ENCODE assay signal across 16 cellular contexts in genomic region chr5:57216714-57217113, GRCh38. TPM values are rescaled to one million over a fixed set of nuclear protein-coding genes. Genes with fewer than 3 reads are reported as not detected.
A peak's percentile ranks its signal among the peaks of the same experiment; 100 is the strongest.
DNase-seq lines count a peak whose midpoint lies in the region; ATAC-seq and TF ChIP-seq lines count a peak whose summit lies in the region.
"Had no signal": no experiment of that assay in that cellular context is flagged by ENCODE, and none has a peak within 500 bp of the region (broad histone marks: within the 10 kb centered on the region; RNA-seq: fewer than 3 reads in every experiment).

No MANE protein-coding gene starts in this region.

- H3K9me3 ChIP-seq in skeletal muscle satellite cell (replicated peaks; ENCODE audit: low read length): no peaks in the 10 kb centered on the region
- H3K9me3 ChIP-seq: neutrophil, SJCRH30 had no signal

- H3K9me3 Mint-ChIP-seq in activated CD8-positive, alpha-beta T cell treated with anti-CD3 and anti-CD28 coated beads for 36 hours: no peaks in the 10 kb centered on the region
- no peaks in the 10 kb centered on the region for H3K9me3 Mint-ChIP-seq in activated CD8-positive, alpha-beta T cell treated with anti-CD3 and anti-CD28 coated beads, Interleukin-2, amount 10 ng/mL, durations not matched to agents 7 days and 5 days (ENCODE audit: insufficient read depth)
- H3K9me3 Mint-ChIP-seq in endothelial cell (ENCODE audit: unreplicated experiment): no peaks in the 10 kb centered on the region
- H3K9me3 Mint-ChIP-seq in activated CD8-positive, alpha-beta memory T cell treated with anti-CD3 and anti-CD28 coated beads, Interleukin-2, amount 10 ng/mL, durations not matched to agents 7 days and 5 days (ENCODE audit: low read depth): no peaks in the 10 kb centered on the region
- H3K9me3 Mint-ChIP-seq: activated CD4-positive, alpha-beta memory T cell treated with anti-CD3 and anti-CD28 coated beads, Interleukin-2, amount 10 ng/mL, durations not matched to agents 7 days and 5 days; CD8-positive, alpha-beta memory T cell; GM23338 had no signal

- CTCF ChIA-PET in activated CD8-positive, alpha-beta T cell treated with anti-CD3 and anti-CD28 coated beads for 36 hours (lab: Charles Lee): interaction anchor here (0.6 to 1.5 kb wide), 2 partner anchors 78 to 316 kb away, joined by 3 to 4 read pairs; no protein-coding TSS in a partner anchor
- CTCF ChIA-PET in activated CD8-positive, alpha-beta T cell treated with anti-CD3 and anti-CD28 coated beads, Interleukin-2, amount 10 ng/mL, durations not matched to agents 7 days and 5 days (lab: Charles Lee): no interaction called here
- CTCF ChIA-PET in activated CD8-positive, alpha-beta memory T cell treated with anti-CD3 and anti-CD28 coated beads, Interleukin-2, amount 10 ng/mL, durations not matched to agents 7 days and 5 days (lab: Charles Lee): no interaction called here

- H3K4me1 Mint-ChIP-seq in activated CD8-positive, alpha-beta T cell treated with anti-CD3 and anti-CD28 coated beads for 36 hours (ENCODE audit: low read depth): peaks cover 58% of the 10 kb centered on the region
- peaks cover 31% of the 10 kb centered on the region for H3K4me1 Mint-ChIP-seq in activated CD8-positive, alpha-beta T cell treated with anti-CD3 and anti-CD28 coated beads, Interleukin-2, amount 10 ng/mL, durations not matched to agents 7 days and 5 days (ENCODE audit: low read depth)
- H3K4me1 Mint-ChIP-seq in endothelial cell (ENCODE audit: unreplicated experiment): peaks cover 10% of the 10 kb centered on the region
- H3K4me1 Mint-ChIP-seq in activated CD8-positive, alpha-beta memory T cell treated with anti-CD3 and anti-CD28 coated beads, Interleukin-2, amount 10 ng/mL, durations not matched to agents 7 days and 5 days: peaks cover 33% of the 10 kb centered on the region

- H3K4me2 ChIP-seq in skeletal muscle satellite cell (ENCODE audit: low read length): peak overlapping the region; percentile 59
- H3K4me2 ChIP-seq: GM23338 had no signal

- intact Hi-C loops in activated CD8-positive, alpha-beta T cell treated with anti-CD3 and anti-CD28 coated beads for 36 hours (cut with micrococcal nuclease): no loop called here

- H3K36me3 ChIP-seq in skeletal muscle satellite cell (ENCODE audit: insufficient read depth, low read length): peaks cover 12% of the 10 kb centered on the region

- no peak overlapping the region for H3K4me3 Mint-ChIP-seq in activated CD8-positive, alpha-beta T cell treated with anti-CD3 and anti-CD28 coated beads for 36 hours
- H3K4me3 Mint-ChIP-seq in activated CD8-positive, alpha-beta T cell treated with anti-CD3 and anti-CD28 coated beads, Interleukin-2, amount 10 ng/mL, durations not matched to agents 7 days and 5 days: no peak overlapping the region
- H3K4me3 Mint-ChIP-seq in endothelial cell (ENCODE audit: unreplicated experiment): no peak overlapping the region
- no peak overlapping the region for H3K4me3 Mint-ChIP-seq in activated CD8-positive, alpha-beta memory T cell treated with anti-CD3 and anti-CD28 coated beads, Interleukin-2, amount 10 ng/mL, durations not matched to agents 7 days and 5 days
- H3K4me3 Mint-ChIP-seq: activated CD4-positive, alpha-beta memory T cell treated with anti-CD3 and anti-CD28 coated beads, Interleukin-2, amount 10 ng/mL, durations not matched to agents 7 days and 5 days; CD8-positive, alpha-beta memory T cell; GM23338 had no signal

- no peak overlapping the region for H3K4me3 ChIP-seq in skeletal muscle satellite cell (ENCODE audit: low read length)
- H3K4me3 ChIP-seq: GM23338, SJCRH30 had no signal

- H3K27me3 ChIP-seq in skeletal muscle satellite cell (ENCODE audit: control insufficient read depth, insufficient read depth, low read length): no peaks in the 10 kb centered on the region
- H3K27me3 ChIP-seq: neutrophil, SJCRH30 had no signal

- ATAC-seq in activated CD8-positive, alpha-beta T cell treated with anti-CD3 and anti-CD28 coated beads for 36 hours: no peak
- ATAC-seq in activated CD8-positive, alpha-beta T cell treated with anti-CD3 and anti-CD28 coated beads, Interleukin-2, amount 10 ng/mL, durations not matched to agents 7 days and 5 days: no peak
- ATAC-seq in activated CD8-positive, alpha-beta memory T cell treated with anti-CD3 and anti-CD28 coated beads, Interleukin-2, amount 10 ng/mL, durations not matched to agents 7 days and 5 days: no peak
- ATAC-seq: GM23338 had no signal

- no peak for TF ChIP-seq CTCF in activated CD8-positive, alpha-beta T cell treated with anti-CD3 and anti-CD28 coated beads for 36 hours (IDR thresholded peaks at IDR 0.05)
- TF ChIP-seq CTCF in endothelial cell (IDR thresholded peaks at IDR 0.05; ENCODE audit: unreplicated experiment): no peak

- DNase-seq in activated CD8-positive, alpha-beta T cell treated with anti-CD3 and anti-CD28 coated beads for 36 hours: no peak
- DNase-seq in activated CD8-positive, alpha-beta T cell treated with anti-CD3 and anti-CD28 coated beads, Interleukin-2, amount 10 ng/mL, durations not matched to agents 7 days and 5 days: no peak
- DNase-seq in amniotic stem cell (lab: John Stamatoyannopoulos, UW) (peak; percentile 52), fibroblast of the conjunctiva (ENCODE audit: low read depth) (peak; percentile 14), endothelial cell (ENCODE audit: low spot score) (no peak), NCI-H128 (lab: John Stamatoyannopoulos, UW; ENCODE audit: unreplicated experiment) (no peak)
- DNase-seq in activated CD8-positive, alpha-beta memory T cell treated with anti-CD3 and anti-CD28 coated beads, Interleukin-2, amount 10 ng/mL, durations not matched to agents 7 days and 5 days: no peak
- DNase-seq: activated CD4-positive, alpha-beta memory T cell treated with anti-CD3 and anti-CD28 coated beads, Interleukin-2, amount 10 ng/mL, durations not matched to agents 7 days and 5 days; activated gamma-delta T cell; CD8-positive, alpha-beta memory T cell; NCI-H2029; NK-92 treated with Interleukin-12 subunit alpha and Interleukin-12 subunit beta, amount 100 ng/mL, for 24 hours; SJCRH30 had no signal

- peak overlapping the region; percentile 80 for H3K27ac Mint-ChIP-seq in activated CD8-positive, alpha-beta T cell treated with anti-CD3 and anti-CD28 coated beads for 36 hours
- no peak overlapping the region for H3K27ac Mint-ChIP-seq in activated CD8-positive, alpha-beta T cell treated with anti-CD3 and anti-CD28 coated beads, Interleukin-2, amount 10 ng/mL, durations not matched to agents 7 days and 5 days
- H3K27ac Mint-ChIP-seq in endothelial cell (ENCODE audit: unreplicated experiment): no peak overlapping the region
- no peak overlapping the region for H3K27ac Mint-ChIP-seq in activated CD8-positive, alpha-beta memory T cell treated with anti-CD3 and anti-CD28 coated beads, Interleukin-2, amount 10 ng/mL, durations not matched to agents 7 days and 5 days
- H3K27ac Mint-ChIP-seq: activated CD4-positive, alpha-beta memory T cell treated with anti-CD3 and anti-CD28 coated beads, Interleukin-2, amount 10 ng/mL, durations not matched to agents 7 days and 5 days had no signal

- no peak overlapping the region for H3K9ac ChIP-seq in skeletal muscle satellite cell (ENCODE audit: low read depth, low read length)

- H3K27me3 Mint-ChIP-seq in activated CD8-positive, alpha-beta T cell treated with anti-CD3 and anti-CD28 coated beads for 36 hours: no peaks in the 10 kb centered on the region
- no peaks in the 10 kb centered on the region for H3K27me3 Mint-ChIP-seq in activated CD8-positive, alpha-beta T cell treated with anti-CD3 and anti-CD28 coated beads, Interleukin-2, amount 10 ng/mL, durations not matched to agents 7 days and 5 days (ENCODE audit: low read depth)
- H3K27me3 Mint-ChIP-seq in endothelial cell (ENCODE audit: unreplicated experiment): peaks cover 2% of the 10 kb centered on the region
- no peaks in the 10 kb centered on the region for H3K27me3 Mint-ChIP-seq in activated CD8-positive, alpha-beta memory T cell treated with anti-CD3 and anti-CD28 coated beads, Interleukin-2, amount 10 ng/mL, durations not matched to agents 7 days and 5 days
- H3K27me3 Mint-ChIP-seq: activated CD4-positive, alpha-beta memory T cell treated with anti-CD3 and anti-CD28 coated beads, Interleukin-2, amount 10 ng/mL, durations not matched to agents 7 days and 5 days; CD8-positive, alpha-beta memory T cell had no signal

- peaks cover 36% of the 10 kb centered on the region for H3K36me3 Mint-ChIP-seq in activated CD8-positive, alpha-beta T cell treated with anti-CD3 and anti-CD28 coated beads for 36 hours (ENCODE audit: low read depth)
- H3K36me3 Mint-ChIP-seq in activated CD8-positive, alpha-beta T cell treated with anti-CD3 and anti-CD28 coated beads, Interleukin-2, amount 10 ng/mL, durations not matched to agents 7 days and 5 days (ENCODE audit: low read depth): peaks cover 43% of the 10 kb centered on the region
- peaks cover 9% of the 10 kb centered on the region for H3K36me3 Mint-ChIP-seq in endothelial cell (ENCODE audit: low read depth, unreplicated experiment)
- H3K36me3 Mint-ChIP-seq in activated CD8-positive, alpha-beta memory T cell treated with anti-CD3 and anti-CD28 coated beads, Interleukin-2, amount 10 ng/mL, durations not matched to agents 7 days and 5 days: peaks cover 35% of the 10 kb centered on the region

- POLR2A ChIA-PET in activated CD8-positive, alpha-beta T cell treated with anti-CD3 and anti-CD28 coated beads for 36 hours (lab: Charles Lee): interaction anchor here (0.7 to 1.1 kb wide), 2 partner anchors 30 to 43 kb away, joined by 3 to 4 read pairs; partner anchors contain the start of gene GPBP1
- POLR2A ChIA-PET in activated CD8-positive, alpha-beta T cell treated with anti-CD3 and anti-CD28 coated beads, Interleukin-2, amount 10 ng/mL, durations not matched to agents 7 days and 5 days (lab: Charles Lee): no interaction called here

- H3K4me1 ChIP-seq in skeletal muscle satellite cell (ENCODE audit: control insufficient read depth, insufficient read depth, low read length): peaks cover 20% of the 10 kb centered on the region
- H3K4me1 ChIP-seq: SJCRH30 had no signal

RNA-seq across cellular contexts. Expression of gene GPBP1, which starts 42.9 kb away (rescaled TPM):
- total RNA-seq in activated CD8-positive, alpha-beta T cell treated with anti-CD3 and anti-CD28 coated beads for 36 hours: 10 to 100 TPM; 87.9 to 88.5 TPM
- total RNA-seq in activated CD8-positive, alpha-beta T cell treated with anti-CD3 and anti-CD28 coated beads, Interleukin-2, amount 10 ng/mL, durations not matched to agents 7 days and 5 days: 10 to 100 TPM; 76.4 to 84.6 TPM
- total RNA-seq in skeletal muscle satellite cell (2012; rRNA removed): 38.2 and 39.3 TPM in 2 replicates
- 68.9 TPM for total RNA-seq in endothelial cell (ENCODE audit: unreplicated experiment)
- total RNA-seq in activated CD8-positive, alpha-beta memory T cell treated with anti-CD3 and anti-CD28 coated beads, Interleukin-2, amount 10 ng/mL, durations not matched to agents 7 days and 5 days: 100 to 1,000 TPM in 1 of 2 experiments, 10 to 100 TPM in 1; 95.0 to 101 TPM

Comparison
In these comparisons a context has a peak if more than half of its experiments do, and no peak if none do; other contexts are left out.
1. DNase-seq: peak in amniotic stem cell (single experiment) and fibroblast of the conjunctiva (single experiment); none in activated CD8-positive, alpha-beta T cell treated with anti-CD3 and anti-CD28 coated beads for 36 hours (single experiment), activated CD8-positive, alpha-beta T cell treated with anti-CD3 and anti-CD28 coated beads, Interleukin-2, amount 10 ng/mL, durations not matched to agents 7 days and 5 days (single experiment), endothelial cell (single experiment), NCI-H128 (single experiment) and activated CD8-positive, alpha-beta memory T cell treated with anti-CD3 and anti-CD28 coated beads, Interleukin-2, amount 10 ng/mL, durations not matched to agents 7 days and 5 days (single experiment).